Comparison of ENCODE assay signal across 22 cellular contexts in the genomic region with DNA sequence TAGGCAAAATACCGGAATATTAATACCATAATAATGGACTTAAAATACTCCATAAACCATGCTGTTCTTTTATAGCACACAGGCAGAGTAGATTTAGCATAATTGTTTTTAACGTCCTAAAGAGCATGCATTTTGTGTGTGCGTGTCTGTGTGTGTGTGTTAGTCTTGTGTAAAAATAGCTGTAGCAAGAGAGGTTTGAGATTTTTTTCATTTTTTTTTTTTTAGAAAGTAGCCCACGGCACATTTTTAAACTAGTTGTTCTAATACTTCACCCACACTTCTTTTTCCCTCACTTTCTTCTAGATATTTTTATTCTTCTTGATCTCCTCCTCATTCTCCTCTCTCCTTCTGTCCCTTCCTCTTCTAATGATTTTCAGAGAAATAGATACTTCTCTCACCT. TPM values are rescaled to one million over a fixed set of nuclear protein-coding genes. Genes with fewer than 3 reads are reported as not detected.
"Had no signal": no experiment of that assay in that cellular context is flagged by ENCODE, and none has a peak within 500 bp of the region (broad histone marks: within the 10 kb centered on the region; RNA-seq: fewer than 3 reads in every experiment).

No MANE protein-coding gene starts in this region.

- H3K9me3 Mint-ChIP-seq: activated CD4-positive, alpha-beta memory T cell treated with anti-CD3 and anti-CD28 coated beads, Interleukin-2, amount 10 ng/mL, durations not matched to agents 7 days and 5 days; activated naive CD4-positive, alpha-beta T cell treated with anti-CD3 and anti-CD28 coated beads, Interleukin-2, amount 10 ng/mL, durations not matched to agents 7 days and 5 days; activated naive CD8-positive, alpha-beta T cell treated with anti-CD3 and anti-CD28 coated beads for 36 hours; activated T-cell treated with anti-CD3 and anti-CD28 coated beads, Interleukin-2, amount 50 U/mL, for 72 hours; activated T-helper 2 cell treated with anti-CD3 and anti-CD28 coated beads, Interferon-gamma antibody, Interleukin-2, Interleukin-4, amounts not matched to agents 10 μg/mL and 5 μg/mL and 100 μg/mL, durations not matched to agents 14 hours and 24 hours and 36 hours had no signal

- H3K4me1 Mint-ChIP-seq: activated CD4-positive, alpha-beta memory T cell treated with anti-CD3 and anti-CD28 coated beads, Interleukin-2, amount 10 ng/mL, durations not matched to agents 7 days and 5 days; activated CD4-positive, alpha-beta T cell treated with anti-CD3 and anti-CD28 coated beads for 36 hours; activated naive CD4-positive, alpha-beta T cell treated with anti-CD3 and anti-CD28 coated beads, Interleukin-2, amount 10 ng/mL, durations not matched to agents 7 days and 5 days; activated naive CD8-positive, alpha-beta T cell treated with anti-CD3 and anti-CD28 coated beads for 36 hours had no signal

- ATAC-seq: activated CD4-positive, alpha-beta T cell treated with anti-CD3 and anti-CD28 coated beads for 36 hours; activated T-cell treated with anti-CD3 and anti-CD28 coated beads, Interleukin-2, amount 50 U/mL, for 72 hours; T-helper 17 cell had no signal

- DNase-seq: activated CD4-positive, alpha-beta memory T cell treated with anti-CD3 and anti-CD28 coated beads, Interleukin-2, amount 10 ng/mL, durations not matched to agents 7 days and 5 days; activated CD4-positive, alpha-beta T cell treated with anti-CD3 and anti-CD28 coated beads for 36 hours; activated CD4-positive, alpha-beta T cell treated with anti-CD3 and anti-CD28 coated beads, Interleukin-2, amount 50 U/mL, for 1 hour; activated CD4-positive, CD25-positive, alpha-beta regulatory T cell; activated gamma-delta T cell treated with Interleukin-2 at 50 U/mL for 16 hours; activated naive CD4-positive, alpha-beta T cell treated with anti-CD3 and anti-CD28 coated beads, Interleukin-2, amount 10 ng/mL, durations not matched to agents 7 days and 5 days; activated naive CD8-positive, alpha-beta T cell treated with anti-CD3 and anti-CD28 coated beads for 36 hours; activated T-cell treated with anti-CD3 and anti-CD28 coated beads for 4 hours; activated T-cell treated with anti-CD3 and anti-CD28 coated beads, Interleukin-2, amount 50 U/mL, for 72 hours; brain microvascular endothelial cell; NCI-H1105 treated with DMSO at 0.1 percent for 48 hours; NCI-H1436 treated with DMSO at 0.1 percent for 48 hours; NCI-H187; NCI-H2081; NCI-H446; PC-9; SIG-M5; T-helper 17 cell; T1000 had no signal

- H3K36me3 Mint-ChIP-seq: activated naive CD4-positive, alpha-beta T cell treated with anti-CD3 and anti-CD28 coated beads, Interleukin-2, amount 10 ng/mL, durations not matched to agents 7 days and 5 days; activated naive CD8-positive, alpha-beta T cell treated with anti-CD3 and anti-CD28 coated beads for 36 hours had no signal

- H3K36me3 ChIP-seq: brain microvascular endothelial cell had no signal

- H3K27me3 ChIP-seq: brain microvascular endothelial cell had no signal

- H3K4me3 Mint-ChIP-seq: activated CD4-positive, alpha-beta memory T cell treated with anti-CD3 and anti-CD28 coated beads, Interleukin-2, amount 10 ng/mL, durations not matched to agents 7 days and 5 days; activated CD4-positive, alpha-beta T cell treated with anti-CD3 and anti-CD28 coated beads for 36 hours; activated naive CD4-positive, alpha-beta T cell treated with anti-CD3 and anti-CD28 coated beads, Interleukin-2, amount 10 ng/mL, durations not matched to agents 7 days and 5 days; activated naive CD8-positive, alpha-beta T cell treated with anti-CD3 and anti-CD28 coated beads for 36 hours; activated T-cell treated with anti-CD3 and anti-CD28 coated beads, Interleukin-2, amount 50 U/mL, for 72 hours; T-helper 17 cell had no signal

- H3K4me3 ChIP-seq: PC-9 had no signal

- H3K27ac Mint-ChIP-seq: activated CD4-positive, alpha-beta memory T cell treated with anti-CD3 and anti-CD28 coated beads, Interleukin-2, amount 10 ng/mL, durations not matched to agents 7 days and 5 days; activated CD4-positive, alpha-beta T cell treated with anti-CD3 and anti-CD28 coated beads for 36 hours; activated naive CD4-positive, alpha-beta T cell treated with anti-CD3 and anti-CD28 coated beads, Interleukin-2, amount 10 ng/mL, durations not matched to agents 7 days and 5 days; activated naive CD8-positive, alpha-beta T cell treated with anti-CD3 and anti-CD28 coated beads for 36 hours; activated T-cell treated with anti-CD3 and anti-CD28 coated beads, Interleukin-2, amount 50 U/mL, for 72 hours; activated T-helper 2 cell treated with anti-CD3 and anti-CD28 coated beads, Interferon-gamma antibody, Interleukin-2, Interleukin-4, amounts not matched to agents 10 μg/mL and 5 μg/mL and 100 μg/mL, durations not matched to agents 14 hours and 24 hours and 36 hours; T-helper 17 cell had no signal

- H3K4me2 ChIP-seq: PC-9 had no signal

- H3K27ac ChIP-seq: brain microvascular endothelial cell, PC-9, VCaP had no signal

- H2AFZ ChIP-seq: PC-9 had no signal

RNA-seq across cellular contexts. Expression of gene ST3GAL6, which starts 7.5 kb away (rescaled TPM):
- total RNA-seq: activated CD4-positive, alpha-beta memory T cell treated with anti-CD3 and anti-CD28 coated beads, Interleukin-2, amount 10 ng/mL, durations not matched to agents 7 days and 5 days; activated CD4-positive, alpha-beta T cell treated with anti-CD3 and anti-CD28 coated beads for 36 hours; activated CD8-positive, alpha-beta memory T cell treated with anti-CD3 and anti-CD28 coated beads for 36 hours had no signal
